29 cellular contexts compared by ENCODE assay signal in the genomic region with DNA sequence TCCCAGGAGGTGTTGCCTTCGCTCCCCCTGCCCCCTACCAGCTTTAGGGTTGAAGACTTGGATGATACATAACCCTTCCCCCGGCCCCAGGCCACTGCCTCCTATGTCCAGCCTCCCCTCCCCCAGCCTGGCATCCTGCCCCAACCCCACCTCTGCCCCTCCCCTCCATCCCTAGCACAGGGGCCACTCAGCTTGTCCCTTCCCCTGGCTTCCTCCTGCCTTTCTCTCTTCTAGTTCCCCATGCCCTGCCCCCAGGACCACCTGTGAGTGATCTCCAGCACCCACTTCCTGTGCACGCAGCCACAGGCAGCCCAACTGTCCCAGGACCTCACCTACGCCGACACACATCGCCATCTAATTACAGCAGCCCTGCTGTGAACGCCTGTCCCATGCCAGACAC.
A peak's percentile ranks its signal among the peaks of the same experiment; 100 is the strongest.
DNase-seq lines count a peak whose midpoint lies in the region; ATAC-seq, FAIRE-seq and TF ChIP-seq lines count a peak whose summit lies in the region.
"Had no signal": no experiment of that assay in that cellular context is flagged by ENCODE, and none has a peak within 500 bp of the region (broad histone marks: within the 10 kb centered on the region; RNA-seq: fewer than 3 reads in every experiment).

No MANE protein-coding gene starts in this region.

- no peak for TF ChIP-seq CTCF in endodermal cell (conservative IDR thresholded peaks at IDR 0.05)

- H3K27ac ChIP-seq in endodermal cell (ENCODE audit: low read depth, low read length) (no peak overlapping the region), small intestine (ENCODE audit: low read depth in 1 of 2, low read length in 1 of 2) (no peak overlapping the region)
- H3K27ac ChIP-seq: esophagus muscularis mucosa, KMS-11, pancreas, skin epidermis, tibial artery had no signal

- H3K9me3 Mint-ChIP-seq in endodermal cell = no peaks in the 10 kb centered on the region
- H3K9me3 Mint-ChIP-seq: activated naive CD4-positive, alpha-beta T cell treated with anti-CD3 and anti-CD28 coated beads for 36 hours; activated T-helper 1 cell treated with anti-CD3 and anti-CD28 coated beads, Interleukin-12 subunit alpha, Interleukin-12 subunit beta, Interleukin-2, Interleukin-4 antibody, amounts not matched to agents 30 ng/mL and 10 ng/mL and 1 ng/mL, durations not matched to agents 14 hours and 24 hours and 36 hours; CD4-positive, alpha-beta memory T cell; natural killer cell treated with Interleukin-12 subunit alpha and Interleukin-12 subunit beta and Interleukin-15 and Interleukin-18, amount 100 ng/mL, for 72 hours had no signal

- H3K9ac ChIP-seq in endodermal cell (ENCODE audit: extremely low read depth, low read length, poor library complexity, severe bottlenecking) = no peak overlapping the region
- H3K9ac ChIP-seq: KMS-11 had no signal

- DNase-seq in activated CD8-positive, alpha-beta memory T cell treated with anti-CD3 and anti-CD28 coated beads for 24 hours = peak; percentile 48
- DNase-seq in activated CD8-positive, alpha-beta memory T cell treated with anti-CD3 and anti-CD28 coated beads, Interleukin-2, amount 50 U/mL, for 48 hours = no peak
- DNase-seq in Jurkat, Clone E6-1 (ENCODE audit: low read depth, low spot score) = peak; percentile 82
- DNase-seq in endodermal cell = peak; percentile 33
- peak; percentile 29 for DNase-seq in stimulated activated CD8-positive, alpha-beta memory T cell treated with anti-CD3 and anti-CD28 coated beads, Interleukin-4, amount 100 ng/mL, for 48 hours
- DNase-seq in small intestine = no peak
- no peak for DNase-seq in activated CD4-positive, CD25-positive, alpha-beta regulatory T cell treated with anti-CD3 and anti-CD28 coated beads, Interleukin-2, amount 50 U/mL, for 72 hours
- DNase-seq: activated naive CD4-positive, alpha-beta T cell treated with anti-CD3 and anti-CD28 coated beads for 36 hours; CD4-positive, alpha-beta memory T cell; dermis blood vessel endothelial cell; foreskin fibroblast; NCI-H1930; NCI-H526 treated with DMSO at 0.1 percent for 48 hours; pancreas; SHP77 treated with DMSO at 0.1 percent for 48 hours had no signal

- no peak for TF ChIP-seq POLR2A in GM18505 (IDR thresholded peaks at IDR 0.05; ENCODE audit: borderline replicate concordance, extremely low read depth, insufficient read depth, insufficient read length)

- H3K9me3 ChIP-seq in endodermal cell (ENCODE audit: control insufficient read depth, low read length) = no peaks in the 10 kb centered on the region
- no peaks in the 10 kb centered on the region for H3K9me3 ChIP-seq in small intestine (ENCODE audit: control insufficient read depth, low read depth)
- H3K9me3 ChIP-seq: esophagus muscularis mucosa, HAP-1, pancreas, tibial artery had no signal

- 88 to 91% methylated on average over 5 to 7 of the region's 7 CpGs for WGBS in endodermal cell (ENCODE audit: insufficient coverage in 1 of 2, insufficient read length in 1 of 2), 2 experiments
- WGBS in small intestine, 3 donors = 53 to 71% (median 64%) methylated on average over 7 of the region's 7 CpGs

- FAIRE-seq in small intestine (lab: Jason Lieb, UNC) = no peak
- FAIRE-seq: A204.1, endometrium, GM12891, pancreas had no signal

- no peak overlapping the region for H3K4me3 Mint-ChIP-seq in endodermal cell
- H3K4me3 Mint-ChIP-seq: activated naive CD4-positive, alpha-beta T cell treated with anti-CD3 and anti-CD28 coated beads for 36 hours; activated T-helper 1 cell treated with anti-CD3 and anti-CD28 coated beads, Interleukin-12 subunit alpha, Interleukin-12 subunit beta, Interleukin-2, Interleukin-4 antibody, amounts not matched to agents 30 ng/mL and 10 ng/mL and 1 ng/mL, durations not matched to agents 14 hours and 24 hours and 36 hours; brain; natural killer cell treated with Interleukin-12 subunit alpha and Interleukin-12 subunit beta and Interleukin-15 and Interleukin-18, amount 100 ng/mL, for 72 hours had no signal

- H3K27ac Mint-ChIP-seq in endodermal cell = no peak overlapping the region
- H3K27ac Mint-ChIP-seq: activated naive CD4-positive, alpha-beta T cell treated with anti-CD3 and anti-CD28 coated beads for 36 hours; activated T-helper 1 cell treated with anti-CD3 and anti-CD28 coated beads, Interleukin-12 subunit alpha, Interleukin-12 subunit beta, Interleukin-2, Interleukin-4 antibody, amounts not matched to agents 30 ng/mL and 10 ng/mL and 1 ng/mL, durations not matched to agents 14 hours and 24 hours and 36 hours; CD4-positive, alpha-beta memory T cell; natural killer cell treated with Interleukin-12 subunit alpha and Interleukin-12 subunit beta and Interleukin-15 and Interleukin-18, amount 100 ng/mL, for 72 hours had no signal

- H3K27me3 ChIP-seq in endodermal cell (ENCODE audit: control insufficient read depth, insufficient read depth, low read length, poor library complexity, severe bottlenecking) (no peaks in the 10 kb centered on the region), small intestine (ENCODE audit: control insufficient read depth in 2 of 2, insufficient read depth in 2 of 2, low read length in 2 of 2) (no peaks in the 10 kb centered on the region)
- H3K27me3 ChIP-seq: esophagus muscularis mucosa, pancreas, tibial artery had no signal

- no peak for ATAC-seq in GM18505 (IDR thresholded peaks at IDR 0.05; ENCODE audit: unreplicated experiment)
- ATAC-seq: activated CD4-positive, CD25-positive, alpha-beta regulatory T cell treated with anti-CD3 and anti-CD28 coated beads, Interleukin-2, amount 50 U/mL, for 24 hours; natural killer cell treated with Interleukin-12 subunit alpha and Interleukin-12 subunit beta and Interleukin-15 and Interleukin-18, amount 100 ng/mL, for 72 hours; Panc1; pancreas had no signal

- peak overlapping the region; percentile 23; the same call in 1 of the 2 replicates for H3K4me3 ChIP-seq in Jurkat, Clone E6-1 (ENCODE audit: low read length)
- H3K4me3 ChIP-seq in endodermal cell (ENCODE audit: low read length) (no peak overlapping the region), small intestine (ENCODE audit: low read depth in 1 of 2, low read length in 2 of 2) (no peak overlapping the region)
- H3K4me3 ChIP-seq: esophagus muscularis mucosa, HAP-1, pancreas, skin epidermis, tibial artery had no signal

- H3K36me3 Mint-ChIP-seq in endodermal cell (ENCODE audit: low read depth) = no peaks in the 10 kb centered on the region
- H3K36me3 Mint-ChIP-seq: brain; CD4-positive, alpha-beta memory T cell; natural killer cell treated with Interleukin-12 subunit alpha and Interleukin-12 subunit beta and Interleukin-15 and Interleukin-18, amount 100 ng/mL, for 72 hours had no signal

- H3K36me3 ChIP-seq in endodermal cell (ENCODE audit: control insufficient read depth, insufficient read depth, low read length) (no peaks in the 10 kb centered on the region), small intestine (ENCODE audit: control insufficient read depth in 2 of 2, insufficient read depth in 2 of 2, low read length in 2 of 2) (no peaks in the 10 kb centered on the region)
- H3K36me3 ChIP-seq: esophagus muscularis mucosa, HAP-1, pancreas, tibial artery had no signal

- H3K4me1 ChIP-seq in endodermal cell (ENCODE audit: control insufficient read depth, insufficient read depth, low read length) = no peaks in the 10 kb centered on the region
- no peaks in the 10 kb centered on the region for H3K4me1 ChIP-seq in small intestine (ENCODE audit: control insufficient read depth in 2 of 2, insufficient read depth in 1 of 2, low read depth in 1 of 2, low read length in 1 of 2)
- H3K4me1 ChIP-seq: HAP-1, pancreas had no signal

- H3K27me3 Mint-ChIP-seq in endodermal cell (ENCODE audit: insufficient read depth) = no peaks in the 10 kb centered on the region

- H3K4me1 Mint-ChIP-seq in endodermal cell = no peaks in the 10 kb centered on the region

Comparison
In these comparisons a context has a peak if more than half of its experiments do, and no peak if none do; other contexts are left out.
1. DNase-seq: peak in activated CD8-positive, alpha-beta memory T cell treated with anti-CD3 and anti-CD28 coated beads for 24 hours (single experiment), Jurkat, Clone E6-1 (single experiment), endodermal cell (single experiment) and stimulated activated CD8-positive, alpha-beta memory T cell treated with anti-CD3 and anti-CD28 coated beads, Interleukin-4, amount 100 ng/mL, for 48 hours (single experiment); none in activated CD8-positive, alpha-beta memory T cell treated with anti-CD3 and anti-CD28 coated beads, Interleukin-2, amount 50 U/mL, for 48 hours (single experiment), small intestine (single experiment) and activated CD4-positive, CD25-positive, alpha-beta regulatory T cell treated with anti-CD3 and anti-CD28 coated beads, Interleukin-2, amount 50 U/mL, for 72 hours (single experiment).